ENCODE assay signal across 8 cellular contexts in genomic region chr12:30926243-30927209, GRCh38. TPM values are rescaled to one million over a fixed set of nuclear protein-coding genes. Genes with fewer than 3 reads are reported as not detected.
DNase-seq lines count a peak whose midpoint lies in the region; ATAC-seq and TF ChIP-seq lines count a peak whose summit lies in the region.

A gene with protein sequence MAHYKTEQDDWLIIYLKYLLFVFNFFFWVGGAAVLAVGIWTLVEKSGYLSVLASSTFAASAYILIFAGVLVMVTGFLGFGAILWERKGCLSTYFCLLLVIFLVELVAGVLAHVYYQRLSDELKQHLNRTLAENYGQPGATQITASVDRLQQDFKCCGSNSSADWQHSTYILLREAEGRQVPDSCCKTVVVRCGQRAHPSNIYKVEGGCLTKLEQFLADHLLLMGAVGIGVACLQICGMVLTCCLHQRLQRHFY (plus strand): TSS chr12:30926748. CDS start chr12:30953992, 27,244 bp downstream.

- peak within 1 kb of the TSS; percentile 51 for H3K9ac ChIP-seq in ES-I3 (ENCODE audit: low read depth, low read length)

- H3K4me3 ChIP-seq in right lobe of liver: peak within 1 kb of the TSS in 2 of 3 donors; percentile 6 to 40
- H3K4me3 ChIP-seq in testis: peak within 1 kb of the TSS; percentile 52 to 54
- H3K4me3 ChIP-seq in CD8-positive, alpha-beta T cell (ENCODE audit: low read depth, low read length): no peak within 1 kb of the TSS

- peak; percentile 57 for DNase-seq in NCI-H1092 treated with DMSO at 0.1 percent for 48 hours (lab: John Stamatoyannopoulos, UW)
- peak; percentile 61 for DNase-seq in dermis blood vessel endothelial cell
- peak in 1 of 3 donors; percentile 28 for DNase-seq in right lobe of liver
- peak; percentile 55 for DNase-seq in testis
- no peak for DNase-seq in SKM-1 (lab: John Stamatoyannopoulos, UW; ENCODE audit: unreplicated experiment)
- DNase-seq in CD8-positive, alpha-beta T cell: no peak

- no peaks in the 10 kb centered on the region for H3K36me3 ChIP-seq in ES-I3 (ENCODE audit: insufficient read depth, low read length)
- H3K36me3 ChIP-seq in right lobe of liver: no peaks in the 10 kb centered on the region
- no peaks in the 10 kb centered on the region for H3K36me3 ChIP-seq in testis (ENCODE audit: low read depth, missing control alignments)
- H3K36me3 ChIP-seq in CD8-positive, alpha-beta T cell (ENCODE audit: insufficient read depth, low read length): no peaks in the 10 kb centered on the region

- H3K27ac ChIP-seq in right lobe of liver (no peak within 1 kb of the TSS), testis (no peak within 1 kb of the TSS)
- no peak within 1 kb of the TSS for H3K27ac ChIP-seq in CD8-positive, alpha-beta T cell (ENCODE audit: low read depth, low read length)

- H3K4me1 Mint-ChIP-seq in CD8-positive, alpha-beta T cell (ENCODE audit: low read depth): no peaks in the 10 kb centered on the region

- H3K9me3 Mint-ChIP-seq in CD8-positive, alpha-beta T cell: no peaks in the 10 kb centered on the region

- H3K4me1 ChIP-seq in ES-I3 (ENCODE audit: insufficient read depth, low read length): peaks cover 6% of the 10 kb centered on the region
- no peaks in the 10 kb centered on the region for H3K4me1 ChIP-seq in right lobe of liver
- no peaks in the 10 kb centered on the region for H3K4me1 ChIP-seq in testis
- H3K4me1 ChIP-seq in CD8-positive, alpha-beta T cell (ENCODE audit: insufficient read depth, low read length): no peaks in the 10 kb centered on the region

- ATAC-seq in right lobe of liver: peak; percentile 60 to 73 (median 67)
- ATAC-seq in HG03469 (IDR thresholded peaks at IDR 0.05; ENCODE audit: unreplicated experiment): no peak
- ATAC-seq in CD8-positive, alpha-beta T cell: no peak

- POLR2A ChIA-PET in CD8-positive, alpha-beta T cell (lab: Charles Lee): no interaction called here

- TF ChIP-seq POLR2A in right lobe of liver (IDR thresholded peaks at IDR 0.05) (no peak), testis (IDR thresholded peaks at IDR 0.05) (no peak)

- H3K27me3 Mint-ChIP-seq in CD8-positive, alpha-beta T cell (ENCODE audit: low read depth): peaks cover 54% of the 10 kb centered on the region

- TF ChIP-seq CTCF in right lobe of liver (IDR thresholded peaks at IDR 0.05) (no peak), testis (IDR thresholded peaks at IDR 0.05) (no peak)
- TF ChIP-seq CTCF in CD8-positive, alpha-beta T cell (IDR thresholded peaks at IDR 0.05): no peak

- no peaks in the 10 kb centered on the region for H3K36me3 Mint-ChIP-seq in CD8-positive, alpha-beta T cell

- H3K27me3 ChIP-seq in right lobe of liver (no peaks in the 10 kb centered on the region), testis (no peaks in the 10 kb centered on the region)
- H3K27me3 ChIP-seq in CD8-positive, alpha-beta T cell (ENCODE audit: insufficient read depth, low read length): peaks cover 5% of the 10 kb centered on the region

- intact Hi-C loops in right lobe of liver (cut with DNase I): no loop called here
- intact Hi-C loops in testis (cut with DNase I; ENCODE audit: low total_unique reads): no loop called here
- intact Hi-C loops in CD8-positive, alpha-beta T cell (cut with DNase I, micrococcal nuclease): no loop called here

- 12% methylated on average over 28 of the region's 78 CpGs for WGBS in right lobe of liver (ENCODE audit: insufficient coverage, low coverage, low lambda C conversion rate, missing lambda C conversion rate)
- WGBS in testis, 2 donors: 5 to 12% methylated on average over 29 to 73 of the region's 78 CpGs

- H3K4me3 Mint-ChIP-seq in CD8-positive, alpha-beta T cell: no peak within 1 kb of the TSS

- CTCF ChIA-PET in CD8-positive, alpha-beta T cell (lab: Charles Lee): interaction anchor here (0.7 kb wide), 1 partner anchor 61 kb away, joined by 3 read pairs; no protein-coding TSS in a partner anchor

- H3K9me3 ChIP-seq in ES-I3 (ENCODE audit: control insufficient read depth, insufficient read depth, low read length) (no peaks in the 10 kb centered on the region), right lobe of liver (no peaks in the 10 kb centered on the region), testis (no peaks in the 10 kb centered on the region)
- no peaks in the 10 kb centered on the region for H3K9me3 ChIP-seq in CD8-positive, alpha-beta T cell (ENCODE audit: low read length)

- no peak within 1 kb of the TSS for H3K27ac Mint-ChIP-seq in CD8-positive, alpha-beta T cell

RNA-seq across cellular contexts. Expression of the gene that starts here (rescaled TPM):
- total RNA-seq in dermis blood vessel endothelial cell (7.7 and 11.4 TPM in 2 replicates), right lobe of liver (under 1 TPM; 0.31 to 1.00 (median 0.60) TPM), testis (1 to 10 TPM; 2.4 to 2.7 TPM)
- 2.7 TPM for polyA plus RNA-seq in testis (ENCODE audit: insufficient read depth, low read depth, low replicate concordance)
- total RNA-seq in CD8-positive, alpha-beta T cell: not detected

Comparison
In these comparisons a context has a peak if more than half of its experiments do, and no peak if none do; other contexts are left out.
1. Peak in ATAC-seq and H3K4me3 ChIP-seq in right lobe of liver; RNA of the gene not detected or under 1 TPM.
2. DNase-seq: peak in NCI-H1092 treated with DMSO at 0.1 percent for 48 hours (single experiment), dermis blood vessel endothelial cell (single experiment) and testis (single experiment); none in SKM-1 (single experiment) and CD8-positive, alpha-beta T cell (0 of 7).